In the genomic region with DNA sequence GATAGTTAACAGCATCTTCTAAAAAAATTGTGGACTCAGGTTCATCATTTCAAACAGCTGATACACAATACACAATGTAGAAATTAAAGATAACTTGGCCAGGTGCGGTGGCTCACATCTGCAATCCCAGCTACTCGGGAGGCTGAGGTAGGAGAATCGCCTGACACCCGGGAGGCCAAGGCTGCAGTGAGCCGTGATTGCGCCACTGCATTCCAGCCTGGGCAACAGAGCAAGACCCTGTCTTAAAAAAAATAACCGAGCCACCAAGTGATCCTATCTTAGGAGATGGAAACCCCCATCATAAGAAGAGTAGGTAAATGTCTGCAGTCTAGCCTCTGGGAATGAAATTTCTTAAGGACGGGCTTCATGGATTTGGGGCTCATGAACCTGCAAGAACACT, we compare ENCODE assay signal across 22 cellular contexts.
"Had no signal": no experiment of that assay in that cellular context is flagged by ENCODE, and none has a peak within 500 bp of the region (broad histone marks: within the 10 kb centered on the region; RNA-seq: fewer than 3 reads in every experiment).

No MANE protein-coding gene starts in this region.

- DNase-seq: activated CD4-positive, alpha-beta T cell treated with anti-CD3 and anti-CD28 coated beads for 1 hour; activated CD4-positive, alpha-beta T cell treated with anti-CD3 and anti-CD28 coated beads, Interleukin-2, amount 50 U/mL, for 1 hour; activated T-cell treated with anti-CD3 and anti-CD28 coated beads, Interleukin-2, amount 50 U/mL, for 1 hour; cerebellar nuclear complex; endodermal cell; islet precursor cell; naive B cell; occipital lobe; posterior cingulate gyrus; stimulated activated CD4-positive, alpha-beta T cell treated with anti-CD3 and anti-CD28 coated beads, Interleukin-2, amount 100 ng/mL, for 48 hours; stimulated activated CD8-positive, alpha-beta memory T cell treated with anti-CD3 and anti-CD28 coated beads, Interleukin-4, amount 100 ng/mL, for 48 hours; stimulated activated naive B cell treated with anti-CD40 and anti-IgM and Interleukin-4, amounts not matched to agents 10 μg/mL and 1 μg/mL and 100 μg/mL, for 72 hours; T-cell; WERI-Rb-1 had no signal

- H3K4me1 ChIP-seq: ascending aorta had no signal

- H3K4me3 ChIP-seq: adrenal gland, ascending aorta, coronary artery, heart left ventricle had no signal

- H3K27ac Mint-ChIP-seq: activated naive CD8-positive, alpha-beta T cell; activated T-helper 17 cell treated with anti-CD3 and anti-CD28 coated beads, Interleukin-2, amount 50 U/mL, for 72 hours; stimulated activated naive B cell treated with anti-CD40 and anti-IgM and Interleukin-4, amounts not matched to agents 10 μg/mL and 1 μg/mL and 100 μg/mL, for 72 hours; T-cell; T-helper 2 cell treated with Interferon-gamma antibody and Interleukin-4, amounts not matched to agents 5 μg/mL and 100 μg/mL, for 36 hours had no signal

- H3K27me3 ChIP-seq: adrenal gland, ascending aorta, heart left ventricle had no signal

- H3K27ac ChIP-seq: adrenal gland, ascending aorta, coronary artery, WERI-Rb-1 had no signal

- H3K4me1 Mint-ChIP-seq: naive B cell; stimulated activated naive B cell treated with anti-CD40 and anti-IgM and Interleukin-4, amounts not matched to agents 10 μg/mL and 1 μg/mL and 100 μg/mL, for 72 hours had no signal

- H3K9me3 Mint-ChIP-seq: activated T-helper 17 cell treated with anti-CD3 and anti-CD28 coated beads, Interleukin-2, amount 50 U/mL, for 72 hours; naive B cell; stimulated activated naive B cell treated with anti-CD40 and anti-IgM and Interleukin-4, amounts not matched to agents 10 μg/mL and 1 μg/mL and 100 μg/mL, for 72 hours; T-cell; T-helper 2 cell treated with Interferon-gamma antibody and Interleukin-4, amounts not matched to agents 5 μg/mL and 100 μg/mL, for 36 hours had no signal

- H3K36me3 ChIP-seq: adrenal gland, ascending aorta, heart left ventricle, WERI-Rb-1 had no signal

- ATAC-seq: stimulated activated naive B cell treated with anti-CD40 and anti-IgM and Interleukin-4, amounts not matched to agents 10 μg/mL and 1 μg/mL and 100 μg/mL, for 72 hours; T-cell had no signal

- H3K9me3 ChIP-seq: adrenal gland, ascending aorta, heart left ventricle had no signal

- H3K36me3 Mint-ChIP-seq: naive B cell; stimulated activated naive B cell treated with anti-CD40 and anti-IgM and Interleukin-4, amounts not matched to agents 10 μg/mL and 1 μg/mL and 100 μg/mL, for 72 hours; T-cell had no signal

- H3K4me3 Mint-ChIP-seq: activated naive CD8-positive, alpha-beta T cell; activated T-helper 17 cell treated with anti-CD3 and anti-CD28 coated beads, Interleukin-2, amount 50 U/mL, for 72 hours; endodermal cell; naive B cell; neural crest cell; stimulated activated naive B cell treated with anti-CD40 and anti-IgM and Interleukin-4, amounts not matched to agents 10 μg/mL and 1 μg/mL and 100 μg/mL, for 72 hours; T-cell; T-helper 2 cell treated with Interferon-gamma antibody and Interleukin-4, amounts not matched to agents 5 μg/mL and 100 μg/mL, for 36 hours had no signal

- H3K27me3 Mint-ChIP-seq: activated naive CD8-positive, alpha-beta T cell; activated T-helper 17 cell treated with anti-CD3 and anti-CD28 coated beads, Interleukin-2, amount 50 U/mL, for 72 hours; naive B cell; T-cell had no signal
